Comparison of ENCODE assay signal across 18 cellular contexts in the genomic region with DNA sequence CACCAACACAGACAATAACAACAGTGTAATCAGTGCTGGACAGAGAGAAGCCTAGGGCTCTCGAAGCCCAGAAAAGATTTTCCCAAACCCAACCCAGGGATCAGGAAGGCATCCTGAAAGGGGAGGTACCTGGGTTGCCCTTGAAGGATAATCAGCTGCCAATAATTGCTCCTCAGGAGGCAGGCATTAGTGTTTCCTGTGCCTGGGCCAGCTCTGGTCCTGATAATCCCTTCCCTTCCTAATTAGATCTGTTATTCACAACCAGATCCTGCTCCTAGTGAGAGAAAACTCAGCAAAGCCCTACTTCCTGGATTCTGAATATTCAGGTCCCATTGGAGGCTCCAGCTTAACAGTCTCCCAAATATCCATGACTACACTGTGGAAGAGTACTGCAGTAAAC.
DNase-seq lines count a peak whose midpoint lies in the region.
"Had no signal": no experiment of that assay in that cellular context is flagged by ENCODE, and none has a peak within 500 bp of the region (broad histone marks: within the 10 kb centered on the region; RNA-seq: fewer than 3 reads in every experiment).

No MANE protein-coding gene starts in this region.

- H4K5ac ChIP-seq in mesendoderm (ENCODE audit: low read length): no peak overlapping the region

- H2BK120ac ChIP-seq in mesendoderm (ENCODE audit: low read depth, low read length): no peak overlapping the region

- H4K8ac ChIP-seq in mesendoderm (ENCODE audit: low read depth, low read length): no peak overlapping the region

- no peak overlapping the region for H2BK15ac ChIP-seq in mesendoderm (replicated peaks; ENCODE audit: low read depth)

- no peak overlapping the region for H3K4ac ChIP-seq in mesendoderm (ENCODE audit: low read depth, low read length)

- H3K56ac ChIP-seq in mesendoderm (ENCODE audit: low read length): no peak overlapping the region

- H2BK5ac ChIP-seq in mesendoderm (ENCODE audit: low read length): no peak overlapping the region

- H3K9ac ChIP-seq in mesendoderm (ENCODE audit: low read length): no peak overlapping the region
- H3K9ac ChIP-seq: BLaER1 treated with 17β-estradiol and CSF1 and Interleukin-3, amounts not matched to agents 10 nM and 100 nM had no signal

- no peaks in the 10 kb centered on the region for H3K4me1 ChIP-seq in mesendoderm (ENCODE audit: control insufficient read depth, low read depth, low read length)
- H3K4me1 ChIP-seq: BLaER1 treated with 17β-estradiol and CSF1 and Interleukin-3, amounts not matched to agents 10 nM and 100 nM; HAP-1 had no signal

- DNase-seq in NCI-H748 (lab: John Stamatoyannopoulos, UW; ENCODE audit: unreplicated experiment) (peak; percentile 22), NCI-H748 treated with DMSO at 0.1 percent for 48 hours (lab: John Stamatoyannopoulos, UW) (no peak), NCI-H146 treated with DMSO at 0.1 percent for 48 hours (lab: John Stamatoyannopoulos, UW; ENCODE audit: unreplicated experiment) (peak; percentile 21), NCI-H82 treated with DMSO at 0.1 percent for 48 hours (lab: John Stamatoyannopoulos, UW; ENCODE audit: unreplicated experiment) (peak; percentile 87), mesendoderm (peak; percentile 71), SHP77 treated with DMSO at 0.1 percent for 48 hours (lab: John Stamatoyannopoulos, UW) (no peak), HK-2 (ENCODE audit: unreplicated experiment) (no peak), NAMALWA (ENCODE audit: low spot score) (no peak)
- DNase-seq: 8988T; AML-193; CD4-positive, CD25-positive, alpha-beta regulatory T cell; DMS153; DMS79 treated with DMSO at 0.1 percent for 48 hours; EL; GDM1 had no signal

- H3K79me2 ChIP-seq in mesendoderm (ENCODE audit: control insufficient read depth, insufficient read depth, low read length): no peaks in the 10 kb centered on the region

- no peak overlapping the region for H2AK5ac ChIP-seq in mesendoderm (ENCODE audit: low read length)

- no peaks in the 10 kb centered on the region for H3K36me3 ChIP-seq in mesendoderm (ENCODE audit: control insufficient read depth, insufficient read depth, low read length)
- H3K36me3 ChIP-seq: BLaER1 treated with 17β-estradiol and CSF1 and Interleukin-3, amounts not matched to agents 10 nM and 100 nM; HAP-1 had no signal

- H3K18ac ChIP-seq in mesendoderm (ENCODE audit: low read length): no peak overlapping the region

- no peak overlapping the region for H3K4me2 ChIP-seq in mesendoderm (ENCODE audit: low read length)
- H3K4me2 ChIP-seq: BLaER1 treated with 17β-estradiol and CSF1 and Interleukin-3, amounts not matched to agents 10 nM and 100 nM had no signal

- H3K27me3 ChIP-seq in mesendoderm (ENCODE audit: insufficient read depth, low read length, poor library complexity): no peaks in the 10 kb centered on the region
- H3K27me3 ChIP-seq: BLaER1 treated with 17β-estradiol and CSF1 and Interleukin-3, amounts not matched to agents 10 nM and 100 nM had no signal

- no CpG with 5 or more reads among the region's 1 CpG for WGBS in mesendoderm (ENCODE audit: extremely low coverage, insufficient coverage, low lambda C conversion rate)

- H3K4me3 ChIP-seq in mesendoderm (ENCODE audit: low read length): no peak overlapping the region
- H3K4me3 ChIP-seq: BLaER1 treated with 17β-estradiol and CSF1 and Interleukin-3, amounts not matched to agents 10 nM and 100 nM; HAP-1 had no signal

- H3K27ac ChIP-seq in mesendoderm (ENCODE audit: low read depth, low read length): no peak overlapping the region
- H3K27ac ChIP-seq: BLaER1 treated with 17β-estradiol and CSF1 and Interleukin-3, amounts not matched to agents 10 nM and 100 nM; HL-60 had no signal

- H3K23ac ChIP-seq in mesendoderm (ENCODE audit: low read length): no peak overlapping the region

- H3K79me1 ChIP-seq in mesendoderm (ENCODE audit: low read length): no peaks in the 10 kb centered on the region

Comparison
In these comparisons a context has a peak if more than half of its experiments do, and no peak if none do; other contexts are left out.
1. DNase-seq: peak in NCI-H748 (single experiment), NCI-H146 treated with DMSO at 0.1 percent for 48 hours (single experiment), NCI-H82 treated with DMSO at 0.1 percent for 48 hours (single experiment) and mesendoderm (single experiment); none in NCI-H748 treated with DMSO at 0.1 percent for 48 hours (single experiment), SHP77 treated with DMSO at 0.1 percent for 48 hours (single experiment), HK-2 (single experiment) and NAMALWA (single experiment).